21 cellular contexts compared by ENCODE assay signal in the genomic region with DNA sequence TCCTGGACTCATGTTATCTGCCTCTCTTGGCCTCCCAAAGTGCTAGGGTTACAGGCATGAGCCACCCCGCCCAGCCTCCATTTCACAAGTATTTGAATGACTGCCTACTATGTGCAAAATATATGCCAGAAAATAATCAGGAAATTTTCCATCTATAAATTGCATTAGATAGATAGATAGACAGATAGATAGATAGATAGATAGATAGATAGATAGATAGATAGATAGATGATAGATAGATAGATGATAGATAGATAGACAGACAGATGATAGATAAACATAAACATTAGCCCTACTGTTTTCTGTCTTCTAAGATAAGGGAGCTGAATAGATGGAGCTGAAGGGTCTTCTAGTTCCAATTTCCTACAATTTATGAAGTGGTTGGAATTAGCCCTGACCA.
DNase-seq lines count a peak whose midpoint lies in the region; ATAC-seq and TF ChIP-seq lines count a peak whose summit lies in the region.
"Had no signal": no experiment of that assay in that cellular context is flagged by ENCODE, and none has a peak within 500 bp of the region (broad histone marks: within the 10 kb centered on the region; RNA-seq: fewer than 3 reads in every experiment).

No MANE protein-coding gene starts in this region.

- peaks cover 8% of the 10 kb centered on the region for H3K4me1 Mint-ChIP-seq in activated naive CD4-positive, alpha-beta T cell treated with anti-CD3 and anti-CD28 coated beads for 36 hours (ENCODE audit: low read depth)
- H3K4me1 Mint-ChIP-seq: endodermal cell had no signal

- intact Hi-C loops in activated naive CD4-positive, alpha-beta T cell treated with anti-CD3 and anti-CD28 coated beads for 36 hours (cut with micrococcal nuclease): loop anchor here (1.0 to 10.0 kb wide), 3 partner anchors 338 to 1012 kb away; partner anchors contain the start of genes ARFIP1, FBXW7 and TIGD4

- no peak for TF ChIP-seq CTCF in OCI-LY1 (IDR thresholded peaks at IDR 0.05; ENCODE audit: low read length)

- 95% methylated on average over 1 of the region's 1 CpG for WGBS in thymus

- H3K9me3 ChIP-seq in OCI-LY1 (ENCODE audit: low read length) (no peaks in the 10 kb centered on the region), thymus (ENCODE audit: control insufficient read depth) (no peaks in the 10 kb centered on the region), MG63 (no peaks in the 10 kb centered on the region)
- no peaks in the 10 kb centered on the region for H3K9me3 ChIP-seq in effector memory CD4-positive, alpha-beta T cell (ENCODE audit: control insufficient read depth, low read length)
- H3K9me3 ChIP-seq: A549, body of pancreas, gastroesophageal sphincter, neutrophil, tibial nerve had no signal

- H3K36me3 Mint-ChIP-seq in activated naive CD4-positive, alpha-beta T cell treated with anti-CD3 and anti-CD28 coated beads for 36 hours (ENCODE audit: low read depth): no peaks in the 10 kb centered on the region
- no peaks in the 10 kb centered on the region for H3K36me3 Mint-ChIP-seq in activated naive CD4-positive, alpha-beta T cell treated with anti-CD3 and anti-CD28 coated beads, Interleukin-2, amount 50 U/mL, for 72 hours

- no peaks in the 10 kb centered on the region for H3K79me2 ChIP-seq in OCI-LY1 (ENCODE audit: insufficient read depth, low read length)

- peak overlapping the region; percentile 46; the same call in 1 of the 2 replicates for H3K4me2 ChIP-seq in OCI-LY1 (ENCODE audit: low read length)

- no peak overlapping the region for H2AFZ ChIP-seq in OCI-LY1 (ENCODE audit: low read length)

- H3K27me3 ChIP-seq in OCI-LY1 (ENCODE audit: insufficient read depth, low read length): peaks cover 4% of the 10 kb centered on the region; the same call in 1 of the 2 replicates
- no peaks in the 10 kb centered on the region for H3K27me3 ChIP-seq in effector memory CD4-positive, alpha-beta T cell (replicated peaks; ENCODE audit: control insufficient read depth, insufficient read depth, low read length, poor library complexity, severe bottlenecking)
- no peaks in the 10 kb centered on the region for H3K27me3 ChIP-seq in thymus (ENCODE audit: control insufficient read depth, insufficient read depth)
- H3K27me3 ChIP-seq in MG63: no peaks in the 10 kb centered on the region
- H3K27me3 ChIP-seq: body of pancreas, gastroesophageal sphincter, tibial nerve had no signal

- no peak overlapping the region for H3K4me3 Mint-ChIP-seq in activated naive CD4-positive, alpha-beta T cell treated with anti-CD3 and anti-CD28 coated beads for 36 hours
- H3K4me3 Mint-ChIP-seq: endodermal cell had no signal

- ATAC-seq in activated naive CD4-positive, alpha-beta T cell treated with anti-CD3 and anti-CD28 coated beads, Interleukin-2, amount 50 U/mL, for 72 hours: no peak
- ATAC-seq in GM19397 (IDR thresholded peaks at IDR 0.05; ENCODE audit: unreplicated experiment): no peak
- ATAC-seq: gastroesophageal sphincter had no signal

- CTCF ChIA-PET in activated naive CD4-positive, alpha-beta T cell treated with anti-CD3 and anti-CD28 coated beads for 36 hours (lab: Charles Lee): interaction anchor here (0.9 to 14.2 kb wide), 4 partner anchors 10 to 33 kb away, joined by 3 to 125 read pairs (median 4); no protein-coding TSS in a partner anchor

- peaks cover 39% of the 10 kb centered on the region for H3K4me1 ChIP-seq in OCI-LY1 (ENCODE audit: insufficient read depth, low read length, severe bottlenecking)
- peaks cover 46% of the 10 kb centered on the region for H3K4me1 ChIP-seq in effector memory CD4-positive, alpha-beta T cell (ENCODE audit: control insufficient read depth, insufficient read depth, low read length, poor library complexity, severe bottlenecking)
- H3K4me1 ChIP-seq in thymus (ENCODE audit: control insufficient read depth, insufficient read depth, low read length): peaks cover 46% of the 10 kb centered on the region

- H3K9ac ChIP-seq in OCI-LY1 (ENCODE audit: low read length): no peak overlapping the region

- no peaks in the 10 kb centered on the region for H3K9me2 ChIP-seq in OCI-LY1 (ENCODE audit: low read depth, low read length)

- no peaks in the 10 kb centered on the region for H3K9me3 Mint-ChIP-seq in activated naive CD4-positive, alpha-beta T cell treated with anti-CD3 and anti-CD28 coated beads for 36 hours
- no peaks in the 10 kb centered on the region for H3K9me3 Mint-ChIP-seq in activated naive CD4-positive, alpha-beta T cell treated with anti-CD3 and anti-CD28 coated beads, Interleukin-2, amount 50 U/mL, for 72 hours
- H3K9me3 Mint-ChIP-seq: activated T-cell treated with anti-CD3 and anti-CD28 coated beads, Interleukin-2, amount 50 U/mL, for 72 hours; endodermal cell had no signal

- H3K27me3 Mint-ChIP-seq in activated naive CD4-positive, alpha-beta T cell treated with anti-CD3 and anti-CD28 coated beads for 36 hours (ENCODE audit: low read depth): no peaks in the 10 kb centered on the region

- no peak for DNase-seq in activated naive CD4-positive, alpha-beta T cell treated with anti-CD3 and anti-CD28 coated beads for 36 hours
- no peak for DNase-seq in activated naive CD4-positive, alpha-beta T cell treated with anti-CD3 and anti-CD28 coated beads, Interleukin-2, amount 50 U/mL, for 72 hours (ENCODE audit: low spot score in 2 of 2)
- no peak for DNase-seq in effector memory CD4-positive, alpha-beta T cell
- DNase-seq in MG63 (no peak), mesenteric fat pad (ENCODE audit: low spot score) (no peak)
- DNase-seq: activated CD4-positive, alpha-beta T cell treated with anti-CD3 and anti-CD28 coated beads for 1 hour; activated T-cell treated with anti-CD3 and anti-CD28 coated beads, Interleukin-2, amount 50 U/mL, for 72 hours; body of pancreas; endodermal cell; NCI-H1417 treated with DMSO at 0.1 percent for 48 hours; NCI-H524 treated with DMSO at 0.1 percent for 48 hours; stimulated activated CD4-positive, alpha-beta T cell treated with anti-CD3 and anti-CD28 coated beads, Interleukin-2, amount 100 ng/mL, for 48 hours; stimulated activated naive CD4-positive, alpha-beta T cell treated with Interleukin-2 at 50 U/mL for 16 hours had no signal

- H3K36me3 ChIP-seq in OCI-LY1 (ENCODE audit: insufficient read depth, low read length): no peaks in the 10 kb centered on the region
- no peaks in the 10 kb centered on the region for H3K36me3 ChIP-seq in effector memory CD4-positive, alpha-beta T cell (ENCODE audit: control insufficient read depth, insufficient read depth, low read length)
- no peaks in the 10 kb centered on the region for H3K36me3 ChIP-seq in thymus (ENCODE audit: control insufficient read depth, insufficient read depth)
- H3K36me3 ChIP-seq in MG63: no peaks in the 10 kb centered on the region
- H3K36me3 ChIP-seq: gastroesophageal sphincter, neutrophil, tibial nerve had no signal

- peak overlapping the region; percentile 14 for H3K27ac Mint-ChIP-seq in activated naive CD4-positive, alpha-beta T cell treated with anti-CD3 and anti-CD28 coated beads for 36 hours
- H3K27ac Mint-ChIP-seq in activated naive CD4-positive, alpha-beta T cell treated with anti-CD3 and anti-CD28 coated beads, Interleukin-2, amount 50 U/mL, for 72 hours: peak overlapping the region in 1 of 2 donors; percentile 51
- H3K27ac Mint-ChIP-seq: activated T-cell treated with anti-CD3 and anti-CD28 coated beads, Interleukin-2, amount 50 U/mL, for 72 hours; endodermal cell had no signal

- H3K27ac ChIP-seq in OCI-LY1 (ENCODE audit: low read depth, low read length, poor library complexity, severe bottlenecking) (peak overlapping the region; percentile 76), thymus (ENCODE audit: low read depth) (peak overlapping the region; percentile 46)
- peak overlapping the region; percentile 80 for H3K27ac ChIP-seq in effector memory CD4-positive, alpha-beta T cell (ENCODE audit: insufficient read depth, low read length, poor library complexity, severe bottlenecking)
- H3K27ac ChIP-seq: neutrophil had no signal

- H4K20me1 ChIP-seq in OCI-LY1 (ENCODE audit: insufficient read depth, low read length): no peaks in the 10 kb centered on the region

- H3K4me3 ChIP-seq in OCI-LY1 (ENCODE audit: low read depth, low read length, poor library complexity, severe bottlenecking) (no peak overlapping the region), thymus (ENCODE audit: low read length) (no peak overlapping the region), MG63 (no peak overlapping the region)
- no peak overlapping the region for H3K4me3 ChIP-seq in effector memory CD4-positive, alpha-beta T cell (ENCODE audit: insufficient read depth, low read depth, low read length, poor library complexity, severe bottlenecking)
- H3K4me3 ChIP-seq: A549, body of pancreas, smooth muscle cell had no signal

- H3F3A ChIP-seq in OCI-LY1 (ENCODE audit: insufficient read depth, low read length): no peaks in the 10 kb centered on the region
